Comparison of ENCODE assay signal across 22 cellular contexts in genomic region chr14:89325959-89326358, GRCh38.
"Had no signal": no experiment of that assay in that cellular context is flagged by ENCODE, and none has a peak within 500 bp of the region (broad histone marks: within the 10 kb centered on the region; RNA-seq: fewer than 3 reads in every experiment).

No MANE protein-coding gene starts in this region.

- H3K27me3 Mint-ChIP-seq: activated CD4-positive, alpha-beta memory T cell treated with anti-CD3 and anti-CD28 coated beads for 36 hours; activated naive CD4-positive, alpha-beta T cell treated with anti-CD3 and anti-CD28 coated beads, Interleukin-2, amount 10 ng/mL, durations not matched to agents 7 days and 5 days; stimulated activated naive CD8-positive, alpha-beta T cell treated with anti-CD3 and anti-CD28 coated beads, Interleukin-15, Interleukin-2, amounts not matched to agents 100 ng/mL and 50 ng/mL, for 24 hours had no signal

- H3K4me3 ChIP-seq: coronary artery, heart right ventricle, lower lobe of right lung, thyroid gland, upper lobe of right lung had no signal

- DNase-seq: activated CD4-positive, alpha-beta memory T cell treated with anti-CD3 and anti-CD28 coated beads for 36 hours; activated CD4-positive, alpha-beta T cell treated with anti-CD3 and anti-CD28 coated beads for 4 hours; activated CD4-positive, CD25-positive, alpha-beta regulatory T cell; activated effector memory CD4-positive, alpha-beta T cell treated with anti-CD3 and anti-CD28 coated beads, Interleukin-2, amount 50 U/mL, for 16 hours; activated naive CD4-positive, alpha-beta T cell treated with anti-CD3 and anti-CD28 coated beads, Interleukin-2, amount 10 ng/mL, durations not matched to agents 7 days and 5 days; activated T-cell treated with anti-CD3 and anti-CD28 coated beads for 4 hours; amygdala; foreskin fibroblast; heart right ventricle; kidney; lower lobe of right lung; natural killer cell; stimulated activated CD4-positive, alpha-beta T cell treated with anti-CD3 and anti-CD28 coated beads, Interleukin-2, amount 100 ng/mL, for 48 hours; substantia nigra; T1000; thyroid gland; upper lobe of right lung had no signal

- H3K27ac ChIP-seq: coronary artery, heart right ventricle, lower lobe of right lung, thyroid gland, upper lobe of right lung had no signal

- H3K27me3 ChIP-seq: heart right ventricle, thyroid gland, upper lobe of right lung had no signal

- H3K9me3 ChIP-seq: heart right ventricle, lower lobe of right lung, thyroid gland, upper lobe of right lung had no signal

- H3K4me3 Mint-ChIP-seq: activated CD4-positive, alpha-beta memory T cell treated with anti-CD3 and anti-CD28 coated beads for 36 hours; activated naive CD4-positive, alpha-beta T cell treated with anti-CD3 and anti-CD28 coated beads, Interleukin-2, amount 10 ng/mL, durations not matched to agents 7 days and 5 days; natural killer cell; stimulated activated naive CD8-positive, alpha-beta T cell treated with anti-CD3 and anti-CD28 coated beads, Interleukin-15, Interleukin-2, amounts not matched to agents 100 ng/mL and 50 ng/mL, for 24 hours; T-helper 1 cell treated with Interleukin-12 subunit alpha and Interleukin-12 subunit beta and Interleukin-4 antibody, amounts not matched to agents 30 μg/mL and 1 μg/mL, for 36 hours had no signal

- ATAC-seq: heart right ventricle, left lobe of liver, lower lobe of right lung, upper lobe of right lung had no signal

- H3K4me1 ChIP-seq: lower lobe of right lung had no signal

- FAIRE-seq: bronchial epithelial cell, kidney had no signal

- H3K36me3 Mint-ChIP-seq: natural killer cell had no signal

- H3K27ac Mint-ChIP-seq: activated CD4-positive, alpha-beta memory T cell treated with anti-CD3 and anti-CD28 coated beads for 36 hours; activated naive CD4-positive, alpha-beta T cell treated with anti-CD3 and anti-CD28 coated beads, Interleukin-2, amount 10 ng/mL, durations not matched to agents 7 days and 5 days had no signal

- H3K9me3 Mint-ChIP-seq: activated CD4-positive, alpha-beta memory T cell treated with anti-CD3 and anti-CD28 coated beads for 36 hours; natural killer cell; T-helper 1 cell treated with Interleukin-12 subunit alpha and Interleukin-12 subunit beta and Interleukin-4 antibody, amounts not matched to agents 30 μg/mL and 1 μg/mL, for 36 hours had no signal

- H3K36me3 ChIP-seq: lower lobe of right lung, thyroid gland, upper lobe of right lung had no signal
